ENCODE assay signal across 24 cellular contexts in genomic region chr5:5589857-5590256, GRCh38.
"Had no signal": no experiment of that assay in that cellular context is flagged by ENCODE, and none has a peak within 500 bp of the region (broad histone marks: within the 10 kb centered on the region; RNA-seq: fewer than 3 reads in every experiment).

No MANE protein-coding gene starts in this region.

- H3K36me3 ChIP-seq: neutrophil, pancreas, right lobe of liver, sigmoid colon, stomach, thoracic aorta, thyroid gland, tibial nerve, upper lobe of left lung, vagina had no signal

- H3K27me3 ChIP-seq: neutrophil, right lobe of liver, sigmoid colon, stomach, thyroid gland, tibial nerve, upper lobe of left lung, vagina had no signal

- H3K9me3 ChIP-seq: neutrophil, pancreas, psoas muscle, right lobe of liver, sigmoid colon, stomach, thoracic aorta, thyroid gland, tibial nerve, upper lobe of left lung, vagina had no signal

- H3K27ac ChIP-seq: neutrophil, pancreas, psoas muscle, right lobe of liver, sigmoid colon, stomach, thoracic aorta, thyroid gland, tibial nerve, upper lobe of left lung, vagina had no signal

- H3K4me3 ChIP-seq: pancreas, psoas muscle, right lobe of liver, sigmoid colon, stomach, thoracic aorta, thyroid gland, tibial nerve, upper lobe of left lung, vagina had no signal

- DNase-seq: nephron progenitor cell; nucleus accumbens; psoas muscle; right cardiac atrium; right lobe of liver; sigmoid colon; small intestine; stimulated activated CD4-positive, alpha-beta T cell treated with anti-CD3 and anti-CD28 coated beads, Interleukin-15, amount 100 ng/mL, for 24 hours; stimulated activated CD4-positive, alpha-beta T cell treated with anti-CD3 and anti-CD28 coated beads, Interleukin-2, amount 100 ng/mL, for 24 hours; stimulated activated CD4-positive, alpha-beta T cell treated with anti-CD3 and anti-CD28 coated beads, Interleukin-2, amount 100 ng/mL, for 48 hours; stimulated activated CD4-positive, alpha-beta T cell treated with anti-CD3 and anti-CD28 coated beads, Interleukin-4, amount 100 ng/mL, for 24 hours; stimulated activated naive B cell treated with anti-CD40 and anti-IgM and Interleukin-4, amounts not matched to agents 10 μg/mL and 1 μg/mL and 100 μg/mL, for 72 hours; stimulated activated naive CD4-positive, alpha-beta T cell treated with Interleukin-2 at 50 U/mL for 16 hours; stomach; thyroid gland; trophoblast cell had no signal

- ATAC-seq: natural killer cell treated with Interleukin-12 subunit alpha and Interleukin-12 subunit beta and Interleukin-15 and Interleukin-18, amount 100 ng/mL, for 72 hours; pancreas; psoas muscle; right cardiac atrium; right lobe of liver; stimulated activated effector memory CD8-positive, alpha-beta T cell treated with anti-CD3 and anti-CD28 coated beads, Interleukin-12 subunit alpha, Interleukin-12 subunit beta, amount 100 ng/mL, for 72 hours; stimulated activated naive B cell treated with anti-CD40 and anti-IgM and Interleukin-4, amounts not matched to agents 10 μg/mL and 1 μg/mL and 100 μg/mL, for 72 hours had no signal

- H3K4me1 ChIP-seq: pancreas, right lobe of liver, stomach, tibial nerve, upper lobe of left lung, vagina had no signal
